20 cellular contexts compared by ENCODE assay signal in genomic region chr5:178347956-178348355, GRCh38.
DNase-seq lines count a peak whose midpoint lies in the region; ATAC-seq and TF ChIP-seq lines count a peak whose summit lies in the region.
"Had no signal": no experiment of that assay in that cellular context is flagged by ENCODE, and none has a peak within 500 bp of the region (broad histone marks: within the 10 kb centered on the region; RNA-seq: fewer than 3 reads in every experiment).

No MANE protein-coding gene starts in this region.

- no peaks in the 10 kb centered on the region for H3K27me3 ChIP-seq in H7 (ENCODE audit: control insufficient read depth, insufficient read depth, low read length)
- H3K27me3 ChIP-seq in trophoblast cell (ENCODE audit: insufficient read depth, low read length), result no peaks in the 10 kb centered on the region
- no peaks in the 10 kb centered on the region for H3K27me3 ChIP-seq in BE2C
- H3K27me3 ChIP-seq: MG63 had no signal

- no peak overlapping the region for H4K8ac ChIP-seq in trophoblast cell (ENCODE audit: low read depth, low read length)

- no peaks in the 10 kb centered on the region for H3K79me2 ChIP-seq in trophoblast cell (ENCODE audit: control insufficient read depth, insufficient read depth, low read length, poor library complexity)

- no peak overlapping the region for H3K4ac ChIP-seq in trophoblast cell (ENCODE audit: low read depth, low read length)

- H3K79me1 ChIP-seq in trophoblast cell (ENCODE audit: low read length), result no peaks in the 10 kb centered on the region

- no peak overlapping the region for H3K14ac ChIP-seq in trophoblast cell (ENCODE audit: low read length)

- H3K4me1 Mint-ChIP-seq in chondrocyte (ENCODE audit: low read depth), result no peaks in the 10 kb centered on the region
- H3K4me1 Mint-ChIP-seq in mesothelial cell of epicardium, result peaks cover 51% of the 10 kb centered on the region
- no peaks in the 10 kb centered on the region for H3K4me1 Mint-ChIP-seq in stimulated activated effector memory CD8-positive, alpha-beta T cell treated with anti-CD3 and anti-CD28 coated beads, Interleukin-12 subunit alpha, Interleukin-12 subunit beta, amount 100 ng/mL, for 72 hours

- peak; percentile 54 for DNase-seq in H7
- peak; percentile 80 for DNase-seq in chondrocyte (ENCODE audit: low spot score)
- no peak for DNase-seq in mesothelial cell of epicardium (ENCODE audit: low spot score in 2 of 2, unreplicated experiment in 2 of 2)
- no peak for DNase-seq in trophoblast cell
- no peak for DNase-seq in GOT3 (lab: John Stamatoyannopoulos, UW)
- DNase-seq in BE2C, result no peak
- no peak for DNase-seq in ecto neural progenitor cell (ENCODE audit: low spot score)
- no peak for DNase-seq in stimulated activated effector memory CD8-positive, alpha-beta T cell treated with anti-CD3 and anti-CD28 coated beads, Interleukin-12 subunit alpha, Interleukin-12 subunit beta, amount 100 ng/mL, for 72 hours (ENCODE audit: low spot score in 2 of 2)
- DNase-seq: CD4-positive, alpha-beta T cell; HFFc6; KBM-7; MG63; NCI-H2029; NCI-H446; NCI-H524 treated with DMSO at 0.1 percent for 48 hours; NCI-H774; PC-3; SHP77 had no signal

- H3K4me1 ChIP-seq in trophoblast cell (ENCODE audit: control insufficient read depth in 1 of 2, insufficient read depth in 2 of 2, low read length in 2 of 2), result peaks cover 3 to 7% of the 10 kb centered on the region in 2 experiments
- no peaks in the 10 kb centered on the region; the same call in 1 of the 2 replicates for H3K4me1 ChIP-seq in BE2C
- H3K4me1 ChIP-seq: HAP-1 had no signal

- no peak overlapping the region for H2AFZ ChIP-seq in trophoblast cell (ENCODE audit: insufficient read depth, low read length, poor library complexity)

- H2BK5ac ChIP-seq in trophoblast cell (ENCODE audit: low read depth, low read length, poor library complexity), result no peak overlapping the region

- peaks cover 33% of the 10 kb centered on the region for H3K27me3 Mint-ChIP-seq in chondrocyte (ENCODE audit: low read depth)
- no peaks in the 10 kb centered on the region for H3K27me3 Mint-ChIP-seq in mesothelial cell of epicardium (ENCODE audit: low read depth)
- H3K27me3 Mint-ChIP-seq: CD4-positive, alpha-beta T cell had no signal

- H3K36me3 ChIP-seq in H7 (replicated peaks; ENCODE audit: control insufficient read depth, insufficient read depth, low read length) (no peaks in the 10 kb centered on the region), trophoblast cell (ENCODE audit: control insufficient read depth in 1 of 2, insufficient read depth in 2 of 2, low read length in 2 of 2) (no peaks in the 10 kb centered on the region), BE2C (no peaks in the 10 kb centered on the region)
- H3K36me3 ChIP-seq: BLaER1 treated with 17β-estradiol and CSF1 and Interleukin-3, amounts not matched to agents 10 nM and 100 nM; HAP-1 had no signal

- no peak overlapping the region for H3K4me3 Mint-ChIP-seq in chondrocyte (ENCODE audit: unreplicated experiment)
- no peak overlapping the region for H3K4me3 Mint-ChIP-seq in mesothelial cell of epicardium
- no peak overlapping the region for H3K4me3 Mint-ChIP-seq in stimulated activated effector memory CD8-positive, alpha-beta T cell treated with anti-CD3 and anti-CD28 coated beads, Interleukin-12 subunit alpha, Interleukin-12 subunit beta, amount 100 ng/mL, for 72 hours
- H3K4me3 Mint-ChIP-seq: CD4-positive, alpha-beta T cell; HFFc6 had no signal

- H3K9me3 ChIP-seq in trophoblast cell (ENCODE audit: insufficient read depth, low read depth, low read length) (peaks cover 2% of the 10 kb centered on the region), BE2C (no peaks in the 10 kb centered on the region)
- H3K9me3 ChIP-seq: HAP-1, MG63 had no signal

- TF ChIP-seq CTCF in chondrocyte (IDR thresholded peaks at IDR 0.05) (no peak), mesothelial cell of epicardium (IDR thresholded peaks at IDR 0.05; ENCODE audit: unreplicated experiment) (no peak), BE2C (IDR thresholded peaks at IDR 0.05; ENCODE audit: low read depth, low read length) (no peak)

- ATAC-seq in stimulated activated effector memory CD8-positive, alpha-beta T cell treated with anti-CD3 and anti-CD28 coated beads, Interleukin-12 subunit alpha, Interleukin-12 subunit beta, amount 100 ng/mL, for 72 hours, result no peak
- ATAC-seq: PC-3 had no signal

- H4K12ac ChIP-seq in trophoblast cell (ENCODE audit: low read depth, low read length), result no peak overlapping the region

- no peak overlapping the region for H3K23ac ChIP-seq in trophoblast cell (ENCODE audit: low read length)

- no peak overlapping the region for H3K9ac ChIP-seq in trophoblast cell (ENCODE audit: low read length)
- H3K9ac ChIP-seq: BLaER1 treated with 17β-estradiol and CSF1 and Interleukin-3, amounts not matched to agents 10 nM and 100 nM had no signal

- no peaks in the 10 kb centered on the region for H3K36me3 Mint-ChIP-seq in chondrocyte (ENCODE audit: low read depth)
- no peaks in the 10 kb centered on the region for H3K36me3 Mint-ChIP-seq in mesothelial cell of epicardium
- H3K36me3 Mint-ChIP-seq in stimulated activated effector memory CD8-positive, alpha-beta T cell treated with anti-CD3 and anti-CD28 coated beads, Interleukin-12 subunit alpha, Interleukin-12 subunit beta, amount 100 ng/mL, for 72 hours, result no peaks in the 10 kb centered on the region

- no peak overlapping the region for H2AK5ac ChIP-seq in trophoblast cell (ENCODE audit: low read length)

- no peaks in the 10 kb centered on the region for H3K9me3 Mint-ChIP-seq in chondrocyte (ENCODE audit: low read depth)
- no peaks in the 10 kb centered on the region for H3K9me3 Mint-ChIP-seq in mesothelial cell of epicardium
- no peaks in the 10 kb centered on the region for H3K9me3 Mint-ChIP-seq in stimulated activated effector memory CD8-positive, alpha-beta T cell treated with anti-CD3 and anti-CD28 coated beads, Interleukin-12 subunit alpha, Interleukin-12 subunit beta, amount 100 ng/mL, for 72 hours
- H3K9me3 Mint-ChIP-seq: CD4-positive, alpha-beta T cell had no signal

- no peak overlapping the region for H2BK12ac ChIP-seq in trophoblast cell (ENCODE audit: low read length)

- H3K4me2 ChIP-seq in trophoblast cell (ENCODE audit: low read length), result no peak overlapping the region
- H3K4me2 ChIP-seq: BLaER1 treated with 17β-estradiol and CSF1 and Interleukin-3, amounts not matched to agents 10 nM and 100 nM had no signal

- no CpG with 5 or more reads among the region's 11 CpGs for whole genome bisulfite sequencing in trophoblast cell (ENCODE audit: extremely low coverage, insufficient coverage, insufficient read length)

- no peak overlapping the region for H2BK120ac ChIP-seq in trophoblast cell (ENCODE audit: insufficient read depth, low read length, poor library complexity)

- no peak overlapping the region for H3K27ac ChIP-seq in trophoblast cell (ENCODE audit: low read depth, low read length)
- H3K27ac ChIP-seq: BLaER1 treated with 17β-estradiol and CSF1 and Interleukin-3, amounts not matched to agents 10 nM and 100 nM had no signal

- H3K4me3 ChIP-seq in H7 (ENCODE audit: insufficient read depth, low read depth, low read length) (no peak overlapping the region), trophoblast cell (ENCODE audit: low read depth, low read length) (peak overlapping the region; percentile 15), BE2C (ENCODE audit: low read depth, low read length) (no peak overlapping the region)
- H3K4me3 ChIP-seq: BLaER1 treated with 17β-estradiol and CSF1 and Interleukin-3, amounts not matched to agents 10 nM and 100 nM; HAP-1; MG63 had no signal

- H3K27ac Mint-ChIP-seq in chondrocyte (ENCODE audit: unreplicated experiment), result no peak overlapping the region
- peak overlapping the region; percentile 93 for H3K27ac Mint-ChIP-seq in mesothelial cell of epicardium
- H3K27ac Mint-ChIP-seq in stimulated activated effector memory CD8-positive, alpha-beta T cell treated with anti-CD3 and anti-CD28 coated beads, Interleukin-12 subunit alpha, Interleukin-12 subunit beta, amount 100 ng/mL, for 72 hours, result no peak overlapping the region
- H3K27ac Mint-ChIP-seq: CD4-positive, alpha-beta T cell; HFFc6 had no signal

- no peak overlapping the region for H4K91ac ChIP-seq in trophoblast cell (ENCODE audit: low read depth, low read length)

- no peak overlapping the region for H3K18ac ChIP-seq in trophoblast cell (ENCODE audit: low read length)

Comparison
In these comparisons a context has a peak if more than half of its experiments do, and no peak if none do; other contexts are left out.
1. DNase-seq: peak in H7 (single experiment) and chondrocyte (single experiment); none in mesothelial cell of epicardium (0 of 2), trophoblast cell (0 of 2), GOT3 (single experiment), BE2C (single experiment), ecto neural progenitor cell (single experiment) and stimulated activated effector memory CD8-positive, alpha-beta T cell treated with anti-CD3 and anti-CD28 coated beads, Interleukin-12 subunit alpha, Interleukin-12 subunit beta, amount 100 ng/mL, for 72 hours (0 of 2).